In genomic region chr11:3946445-3947017, GRCh38 we compare ENCODE assay signal across 9 cellular contexts.
DNase-seq lines count a peak whose midpoint lies in the region; ATAC-seq and TF ChIP-seq lines count a peak whose summit lies in the region.
"Had no signal": no experiment of that assay in that cellular context is flagged by ENCODE, and none has a peak within 500 bp of the region (broad histone marks: within the 10 kb centered on the region; RNA-seq: fewer than 3 reads in every experiment).

No MANE protein-coding gene starts in this region.

- DNase-seq in CD14-positive monocyte (ENCODE audit: low spot score) (no peak), coronary artery (ENCODE audit: low spot score) (no peak), RKO (ENCODE audit: low spot score) (no peak)
- DNase-seq: PC-9 had no signal

- peak overlapping the region; percentile 34 to 92 (median 85) for H3K27ac Mint-ChIP-seq in CD14-positive monocyte

- TF ChIP-seq CTCF in CD14-positive monocyte (IDR thresholded peaks at IDR 0.05): no peak
- TF ChIP-seq CTCF in coronary artery (IDR thresholded peaks at IDR 0.05): no peak
- no peak for TF ChIP-seq CTCF in neutrophil (IDR thresholded peaks at IDR 0.05)

- H3K4me1 Mint-ChIP-seq in CD14-positive monocyte: peaks cover 79% of the 10 kb centered on the region

- H3K27ac ChIP-seq in coronary artery (peak overlapping the region; percentile 56 to 90), neutrophil (peak overlapping the region; percentile 67)
- H3K27ac ChIP-seq: PC-9 had no signal

- intact Hi-C loops in CD14-positive monocyte (cut with micrococcal nuclease): no loop called here

- H3K4me3 ChIP-seq in coronary artery (peak overlapping the region; percentile 43), neutrophil (ENCODE audit: low read depth in 1 of 2, low read length in 1 of 2) (no peak overlapping the region)
- H3K4me3 ChIP-seq: PC-9 had no signal

- peak; percentile 2 for ATAC-seq in HG03432 (IDR thresholded peaks at IDR 0.05; ENCODE audit: unreplicated experiment)
- no peak for ATAC-seq in GM21381 (IDR thresholded peaks at IDR 0.05; ENCODE audit: unreplicated experiment)
- no peak for ATAC-seq in GM21423 (IDR thresholded peaks at IDR 0.05; ENCODE audit: unreplicated experiment)
- ATAC-seq in GM18505 (IDR thresholded peaks at IDR 0.05; ENCODE audit: unreplicated experiment): no peak

- peaks cover 32 to 48% of the 10 kb centered on the region in 2 experiments for H3K4me1 ChIP-seq in neutrophil (ENCODE audit: control insufficient read depth in 1 of 2, insufficient read depth in 1 of 2, low read depth in 1 of 2, low read length in 1 of 2)

- H3K27me3 ChIP-seq in neutrophil: no peaks in the 10 kb centered on the region

- H3K4me3 Mint-ChIP-seq in CD14-positive monocyte: no peak overlapping the region

- H3K27me3 Mint-ChIP-seq in CD14-positive monocyte (ENCODE audit: low read depth in 3 of 3): no peaks in the 10 kb centered on the region

- H3K9me3 Mint-ChIP-seq in CD14-positive monocyte: peaks cover 0 to 3% (median 0%) of the 10 kb centered on the region in 7 donors

- peaks cover 15 to 20% of the 10 kb centered on the region in 2 donors for H3K36me3 Mint-ChIP-seq in CD14-positive monocyte

- H3K9me3 ChIP-seq in neutrophil: no peaks in the 10 kb centered on the region

- no peaks in the 10 kb centered on the region for H3K36me3 ChIP-seq in neutrophil

- no peak for TF ChIP-seq POLR2A in GM18505 (IDR thresholded peaks at IDR 0.05; ENCODE audit: borderline replicate concordance, extremely low read depth, insufficient read depth, insufficient read length)
